8 cellular contexts compared by ENCODE assay signal in genomic region chr9:32550609-32551490, GRCh38. TPM values are rescaled to one million over a fixed set of nuclear protein-coding genes. Genes with fewer than 3 reads are reported as not detected.
DNase-seq lines count a peak whose midpoint lies in the region; ATAC-seq, FAIRE-seq and TF ChIP-seq lines count a peak whose summit lies in the region.

No MANE protein-coding gene starts in this region.

- H3K4me1 ChIP-seq in DOHH2 (ENCODE audit: control insufficient read depth, low read length) (peaks cover 20% of the 10 kb centered on the region), GM23248 (ENCODE audit: insufficient read depth) (peaks cover 14% of the 10 kb centered on the region; the same call in 1 of the 2 replicates), Karpas-422 (ENCODE audit: low read length) (peaks cover 34% of the 10 kb centered on the region)
- H3K4me1 ChIP-seq in naive thymus-derived CD4-positive, alpha-beta T cell (ENCODE audit: control insufficient read depth in 2 of 2, insufficient read depth in 2 of 2, low read length in 2 of 2) = peaks cover 13 to 20% of the 10 kb centered on the region in 2 donors

- no peak for FAIRE-seq in RCC 7860 (lab: Jason Lieb, UNC)

- peak overlapping the region; percentile 92 to 100 (median 99) for H3K4me3 Mint-ChIP-seq in naive thymus-derived CD4-positive, alpha-beta T cell
- peak overlapping the region; percentile 88 to 94 for H3K4me3 Mint-ChIP-seq in stimulated activated naive B cell treated with anti-CD40 and anti-IgM and Interleukin-4, amounts not matched to agents 10 μg/mL and 1 μg/mL and 100 μg/mL, for 72 hours

- POLR2A ChIA-PET in naive thymus-derived CD4-positive, alpha-beta T cell (lab: Charles Lee) = interaction anchor here (0.8 to 5.3 kb wide), 11 partner anchors 10 to 171 kb away, joined by 3 to 50 read pairs (median 10); partner anchors contain the start of genes ACO1, NDUFB6 and RIGI

- H3K4me2 ChIP-seq in DOHH2 (ENCODE audit: low read length) (peak overlapping the region; percentile 94), GM23248 (ENCODE audit: unreplicated experiment) (peak overlapping the region; percentile 94), Karpas-422 (ENCODE audit: low read depth, low read length, poor library complexity, severe bottlenecking) (peak overlapping the region; percentile 90)

- peak overlapping the region; percentile 87 for H2AFZ ChIP-seq in GM23248
- peak overlapping the region; percentile 41; the same call in 1 of the 2 replicates for H2AFZ ChIP-seq in Karpas-422 (ENCODE audit: low read length)

- peaks cover 0 to 10% (median 0%) of the 10 kb centered on the region in 5 donors for H3K36me3 Mint-ChIP-seq in naive thymus-derived CD4-positive, alpha-beta T cell
- H3K36me3 Mint-ChIP-seq in stimulated activated naive B cell treated with anti-CD40 and anti-IgM and Interleukin-4, amounts not matched to agents 10 μg/mL and 1 μg/mL and 100 μg/mL, for 72 hours = peaks cover 12 to 28% of the 10 kb centered on the region in 2 donors

- H3K27ac ChIP-seq in DOHH2 (ENCODE audit: low read depth, low read length) (peak overlapping the region; percentile 92), GM23248 (peak overlapping the region; percentile 98), Karpas-422 (ENCODE audit: low read length) (peak overlapping the region; percentile 84)
- peak overlapping the region; percentile 97 for H3K27ac ChIP-seq in naive thymus-derived CD4-positive, alpha-beta T cell (ENCODE audit: low read depth, low read length)

- H3K4me1 Mint-ChIP-seq in naive thymus-derived CD4-positive, alpha-beta T cell = peaks cover 31 to 70% (median 56%) of the 10 kb centered on the region in 7 donors
- peaks cover 13 to 48% of the 10 kb centered on the region in 2 donors for H3K4me1 Mint-ChIP-seq in stimulated activated naive B cell treated with anti-CD40 and anti-IgM and Interleukin-4, amounts not matched to agents 10 μg/mL and 1 μg/mL and 100 μg/mL, for 72 hours

- intact Hi-C loops in naive thymus-derived CD4-positive, alpha-beta T cell (cut with micrococcal nuclease) = loop anchor here (1.0 to 10.0 kb wide), 15 partner anchors 13 to 1906 kb away; partner anchors contain the start of genes ACO1 (in 2 of the 2), APTX (in 2 of the 2), RIGI (in 2 of the 2) and SMU1 (in 2 of the 2)

- 1% methylated on average over 61 to 65 of the region's 75 CpGs for WGBS in GM23248 (ENCODE audit: low coverage in 1 of 2, low lambda C conversion rate in 2 of 2, missing lambda C conversion rate in 2 of 2), 2 experiments

- peak; percentile 21 for TF ChIP-seq CTCF in DOHH2 (IDR thresholded peaks at IDR 0.05; ENCODE audit: low read depth, low read length, poor library complexity, severe bottlenecking)

- H3K9ac ChIP-seq in GM23248 (peak overlapping the region; percentile 97), Karpas-422 (ENCODE audit: low read length) (peak overlapping the region; percentile 93)

- H3F3A ChIP-seq in DOHH2 (ENCODE audit: control insufficient read depth, insufficient read depth) (peaks cover 11% of the 10 kb centered on the region), GM23248 (ENCODE audit: insufficient read depth) (peaks cover 29% of the 10 kb centered on the region)

- no peaks in the 10 kb centered on the region for H3K27me3 Mint-ChIP-seq in naive thymus-derived CD4-positive, alpha-beta T cell
- H3K27me3 Mint-ChIP-seq in stimulated activated naive B cell treated with anti-CD40 and anti-IgM and Interleukin-4, amounts not matched to agents 10 μg/mL and 1 μg/mL and 100 μg/mL, for 72 hours = no peaks in the 10 kb centered on the region

- DNase-seq in GM23248 = peak; percentile 92
- peak; percentile 96 for DNase-seq in Karpas-422
- DNase-seq in RCC 7860 (ENCODE audit: low spot score) = peak; percentile 75
- peak; percentile 89 to 90 for DNase-seq in activated T-helper 1 cell treated with anti-CD3 and anti-CD28 coated beads, Interleukin-2, amount 50 U/mL, for 16 hours (ENCODE audit: low read depth in 1 of 2, low spot score in 1 of 2)
- peak; percentile 90 for DNase-seq in fibroblast of gingiva (ENCODE audit: low read depth)
- peak; percentile 89 to 99 (median 96) for DNase-seq in naive thymus-derived CD4-positive, alpha-beta T cell
- peak; percentile 83 for DNase-seq in stimulated activated naive B cell treated with anti-CD40 and anti-IgM and Interleukin-4, amounts not matched to agents 10 μg/mL and 1 μg/mL and 100 μg/mL, for 72 hours

- no peaks in the 10 kb centered on the region for H3K9me3 Mint-ChIP-seq in naive thymus-derived CD4-positive, alpha-beta T cell
- no peaks in the 10 kb centered on the region for H3K9me3 Mint-ChIP-seq in stimulated activated naive B cell treated with anti-CD40 and anti-IgM and Interleukin-4, amounts not matched to agents 10 μg/mL and 1 μg/mL and 100 μg/mL, for 72 hours

- CTCF ChIA-PET in naive thymus-derived CD4-positive, alpha-beta T cell (lab: Charles Lee) = interaction anchor here (0.6 to 7.3 kb wide), 9 partner anchors 21 to 171 kb away, joined by 3 to 48 read pairs (median 6); partner anchors contain the start of genes ACO1, NDUFB6 and RIGI

- H3K27me3 ChIP-seq in DOHH2 (ENCODE audit: control insufficient read depth, low read length) (no peaks in the 10 kb centered on the region), GM23248 (replicated peaks; ENCODE audit: insufficient read depth) (no peaks in the 10 kb centered on the region), Karpas-422 (ENCODE audit: low read length) (no peaks in the 10 kb centered on the region)
- H3K27me3 ChIP-seq in naive thymus-derived CD4-positive, alpha-beta T cell (ENCODE audit: control insufficient read depth in 2 of 2, insufficient read depth in 2 of 2, low read length in 2 of 2) = no peaks in the 10 kb centered on the region

- H3K36me3 ChIP-seq in DOHH2 (ENCODE audit: control insufficient read depth, low read length) (peaks cover 48% of the 10 kb centered on the region), GM23248 (ENCODE audit: low read depth) (peaks cover 3% of the 10 kb centered on the region; the same call in 1 of the 2 replicates), Karpas-422 (ENCODE audit: insufficient read depth, low read length) (0 out of 2 replicates have a peak, but pooled peaks cover 4% of the 10 kb centered on the region)
- no peaks in the 10 kb centered on the region for H3K36me3 ChIP-seq in naive thymus-derived CD4-positive, alpha-beta T cell (ENCODE audit: control insufficient read depth in 2 of 3, insufficient read depth in 3 of 3, low read length in 3 of 3)

- peak overlapping the region; percentile 96 to 100 (median 98) for H3K27ac Mint-ChIP-seq in naive thymus-derived CD4-positive, alpha-beta T cell
- H3K27ac Mint-ChIP-seq in stimulated activated naive B cell treated with anti-CD40 and anti-IgM and Interleukin-4, amounts not matched to agents 10 μg/mL and 1 μg/mL and 100 μg/mL, for 72 hours = peak overlapping the region; percentile 97

- peak; percentile 90 for ATAC-seq in naive thymus-derived CD4-positive, alpha-beta T cell
- peak; percentile 63 to 75 for ATAC-seq in stimulated activated naive B cell treated with anti-CD40 and anti-IgM and Interleukin-4, amounts not matched to agents 10 μg/mL and 1 μg/mL and 100 μg/mL, for 72 hours (replicated peaks)

- in situ Hi-C loops in GM23248 (cut with MboI) = no loop called here

- H3K9me2 ChIP-seq in DOHH2 (replicated peaks; ENCODE audit: control insufficient read depth, low read length) = no peaks in the 10 kb centered on the region
- no peaks in the 10 kb centered on the region for H3K9me2 ChIP-seq in GM23248 (ENCODE audit: insufficient read depth)
- H3K9me2 ChIP-seq in Karpas-422 (replicated peaks; ENCODE audit: insufficient read depth, low read length) = no peaks in the 10 kb centered on the region

- H3K4me3 ChIP-seq in DOHH2 (ENCODE audit: low read length) (peak overlapping the region; percentile 88), GM23248 (peak overlapping the region; percentile 88), Karpas-422 (ENCODE audit: low read length) (peak overlapping the region; percentile 95)
- H3K4me3 ChIP-seq in naive thymus-derived CD4-positive, alpha-beta T cell (ENCODE audit: low read length) = peak overlapping the region; percentile 93

- peaks cover 26% of the 10 kb centered on the region for H4K20me1 ChIP-seq in DOHH2 (ENCODE audit: control insufficient read depth, insufficient read depth, low read depth, low read length)
- peaks cover 4% of the 10 kb centered on the region; the same call in 1 of the 2 replicates for H4K20me1 ChIP-seq in GM23248 (ENCODE audit: insufficient read depth)
- H4K20me1 ChIP-seq in Karpas-422 (ENCODE audit: insufficient read depth, low read depth, low read length) = peaks cover 25% of the 10 kb centered on the region

- H3K79me2 ChIP-seq in DOHH2 (ENCODE audit: control insufficient read depth, low read length) (peaks cover 91% of the 10 kb centered on the region), GM23248 (ENCODE audit: insufficient read depth) (peaks cover 89% of the 10 kb centered on the region), Karpas-422 (ENCODE audit: low read length) (peaks cover 84% of the 10 kb centered on the region)

- H3K9me3 ChIP-seq in DOHH2 (ENCODE audit: control insufficient read depth, insufficient read depth, low read length) (no peaks in the 10 kb centered on the region), GM23248 (ENCODE audit: low read depth) (no peaks in the 10 kb centered on the region), Karpas-422 (ENCODE audit: low read length) (no peaks in the 10 kb centered on the region)
- H3K9me3 ChIP-seq in naive thymus-derived CD4-positive, alpha-beta T cell (ENCODE audit: control insufficient read depth in 2 of 3, low read length in 3 of 3) = no peaks in the 10 kb centered on the region

RNA-seq across cellular contexts. Expression of gene SMIM27, which starts 1.3 kb away (rescaled TPM):
- 0.51 and 4.1 TPM in 2 replicates for total RNA-seq in GM23248 (2014; rRNA removed; shearing (Covaris generic))
- polyA plus RNA-seq in GM23248 (2016; fragmentation: Nextera tagmentation; extraction: Ambion mirVana) = 40.1 and 41.4 TPM in 2 replicates
- total RNA-seq in Karpas-422 (2014; rRNA removed; shearing (Covaris generic); ENCODE audit: low replicate concordance) = 3.5 and 12.6 TPM in 2 replicates
- 10 to 100 TPM; 15.1 to 38.5 (median 25.7) TPM for total RNA-seq in naive thymus-derived CD4-positive, alpha-beta T cell
- 100 to 1,000 TPM in 1 of 2 donors, 10 to 100 TPM in 1; 41.3 to 108 TPM for polyA plus RNA-seq in naive thymus-derived CD4-positive, alpha-beta T cell

RNA-seq across cellular contexts. Expression of gene TOPORS, which starts 1.5 kb away (rescaled TPM):
- total RNA-seq in GM23248 (2014; rRNA removed; shearing (Covaris generic)) = 26.9 and 28.1 TPM in 2 replicates
- polyA plus RNA-seq in GM23248 (2016; fragmentation: Nextera tagmentation; extraction: Ambion mirVana) = 16.4 and 18.7 TPM in 2 replicates
- 16.3 and 21.2 TPM in 2 replicates for total RNA-seq in Karpas-422 (2014; rRNA removed; shearing (Covaris generic); ENCODE audit: low replicate concordance)
- total RNA-seq in naive thymus-derived CD4-positive, alpha-beta T cell = 10 to 100 TPM; 12.1 to 27.3 (median 22.5) TPM
- 10 to 100 TPM; 24.4 to 24.7 TPM for polyA plus RNA-seq in naive thymus-derived CD4-positive, alpha-beta T cell

RNA-seq across cellular contexts. Expression of gene NDUFB6, which starts 22.1 kb away (rescaled TPM):
- 31.8 and 43.6 TPM in 2 replicates for total RNA-seq in GM23248 (2014; rRNA removed; shearing (Covaris generic))
- polyA plus RNA-seq in GM23248 (2016; fragmentation: Nextera tagmentation; extraction: Ambion mirVana) = 172 and 175 TPM in 2 replicates
- total RNA-seq in Karpas-422 (2014; rRNA removed; shearing (Covaris generic); ENCODE audit: low replicate concordance) = 72.4 and 95.6 TPM in 2 replicates
- 10 to 100 TPM; 10.4 to 45.1 (median 14.5) TPM for total RNA-seq in naive thymus-derived CD4-positive, alpha-beta T cell
- polyA plus RNA-seq in naive thymus-derived CD4-positive, alpha-beta T cell = 10 to 100 TPM; 35.0 to 75.9 TPM

RNA-seq across cellular contexts. Expression of gene RIGI, which starts 24.9 kb away (rescaled TPM):
- 5.4 and 8.2 TPM in 2 replicates for total RNA-seq in GM23248 (2014; rRNA removed; shearing (Covaris generic))
- polyA plus RNA-seq in GM23248 (2016; fragmentation: Nextera tagmentation; extraction: Ambion mirVana) = 3.9 and 5.1 TPM in 2 replicates
- total RNA-seq in Karpas-422 (2014; rRNA removed; shearing (Covaris generic); ENCODE audit: low replicate concordance) = 6.6 and 13.2 TPM in 2 replicates
- 10 to 100 TPM in 4 of 5 experiments, 1 to 10 TPM in 1; 8.6 to 29.6 (median 26.8) TPM for total RNA-seq in naive thymus-derived CD4-positive, alpha-beta T cell
- polyA plus RNA-seq in naive thymus-derived CD4-positive, alpha-beta T cell = 10 to 100 TPM; 12.6 to 17.3 TPM

Comparison
In these comparisons a context has a peak if more than half of its experiments do, and no peak if none do; other contexts are left out.
1. Peak in every context shown above with its lines: DNase-seq, ATAC-seq, H3K4me3 ChIP-seq and H3K27ac ChIP-seq.